Comparison of ENCODE assay signal across 8 cellular contexts in the genomic region with DNA sequence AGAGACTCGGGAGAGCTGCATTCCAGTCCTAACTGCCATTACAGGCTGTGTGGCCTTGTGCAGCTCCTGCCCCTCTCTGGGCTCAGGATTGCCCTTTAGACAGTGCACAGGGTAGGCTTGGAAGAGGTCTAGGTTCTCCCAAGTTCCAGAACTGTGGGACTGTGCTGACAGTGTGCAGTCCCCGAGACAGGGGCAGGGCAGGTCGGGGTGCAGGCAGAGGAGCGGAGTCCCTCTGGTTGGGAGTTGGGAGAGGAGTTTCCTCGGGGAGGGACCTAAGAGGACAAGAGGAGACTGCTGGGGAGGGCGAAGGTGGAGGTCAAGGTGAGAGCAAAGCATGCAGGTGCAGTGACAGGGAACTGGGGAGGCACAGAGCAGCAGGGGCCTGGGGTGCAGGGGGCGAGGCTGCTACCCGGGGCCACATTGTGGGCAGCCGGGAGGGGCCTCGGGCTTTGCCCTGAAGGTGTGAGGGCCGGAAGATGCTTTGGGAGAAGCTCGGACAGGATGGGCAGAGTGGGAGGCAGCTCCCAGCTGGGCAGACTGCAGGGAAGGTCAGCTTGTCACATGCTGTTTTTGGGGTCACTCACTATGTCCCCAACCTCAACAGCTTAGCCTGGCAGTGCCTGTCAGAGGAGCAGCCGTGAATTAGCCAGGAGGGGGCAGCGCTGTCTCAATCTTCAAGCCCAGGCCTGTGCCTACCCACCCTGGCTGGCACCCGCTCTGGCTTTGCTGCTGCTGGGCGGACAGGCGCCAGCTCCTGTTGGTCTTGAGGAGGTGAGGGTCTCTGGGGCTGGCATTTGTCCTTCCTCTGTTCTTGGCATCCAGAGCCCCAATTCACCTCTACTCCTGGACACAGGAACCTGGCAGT. TPM values are rescaled to one million over a fixed set of nuclear protein-coding genes. Genes with fewer than 3 reads are reported as not detected.
A peak's percentile ranks its signal among the peaks of the same experiment; 100 is the strongest.
DNase-seq lines count a peak whose midpoint lies in the region; ATAC-seq and TF ChIP-seq lines count a peak whose summit lies in the region.

No MANE protein-coding gene starts in this region.

- intact Hi-C loops in activated B cell treated with CpG ODN at 0.5 μM for 24 hours (cut with micrococcal nuclease), result loop anchor here (1.0 to 5.0 kb wide), 4 partner anchors 74 to 423 kb away; no protein-coding TSS in a partner anchor

- no peaks in the 10 kb centered on the region for H3K9me3 Mint-ChIP-seq in activated B cell treated with CpG ODN at 0.5 μM for 24 hours

- CTCF ChIA-PET in activated B cell treated with CpG ODN at 0.5 μM for 24 hours (lab: Charles Lee), result interaction anchor here (0.8 to 4.1 kb wide), 7 partner anchors 8 to 411 kb away, joined by 3 to 25 read pairs (median 6); no protein-coding TSS in a partner anchor

- peaks cover 20% of the 10 kb centered on the region for H3K4me1 Mint-ChIP-seq in activated B cell treated with CpG ODN at 0.5 μM for 24 hours

- peak; percentile 61; the same call in 1 of the 2 replicates for TF ChIP-seq CTCF in LNCAP (IDR thresholded peaks at IDR 0.05)
- no peak for TF ChIP-seq CTCF in activated B cell treated with CpG ODN at 0.5 μM for 24 hours (IDR thresholded peaks at IDR 0.05)
- peak; percentile 55 for TF ChIP-seq CTCF in cardiac fibroblast (IDR thresholded peaks at IDR 0.05; ENCODE audit: low read depth, low read length)

- peak; percentile 70 for DNase-seq in DMS53 (lab: John Stamatoyannopoulos, UW)
- DNase-seq in activated B cell treated with CpG ODN at 0.5 μM for 24 hours, result peak; percentile 52
- DNase-seq in cardiac fibroblast (ENCODE audit: low read depth in 2 of 2), result peak; percentile 42 to 51
- peak; percentile 57 for DNase-seq in medulla oblongata (ENCODE audit: extremely low spot score)
- DNase-seq in stimulated activated CD8-positive, alpha-beta memory T cell treated with anti-CD3 and anti-CD28 coated beads, Interleukin-4, amount 100 ng/mL, for 4 hours (ENCODE audit: low read depth in 2 of 2, low spot score in 1 of 2), result peak; percentile 49 to 54
- no peak for DNase-seq in NCI-H510A treated with DMSO at 0.1 percent for 48 hours (lab: John Stamatoyannopoulos, UW)

- POLR2A ChIA-PET in activated B cell treated with CpG ODN at 0.5 μM for 24 hours (lab: Charles Lee), result no interaction called here

- H3K27me3 Mint-ChIP-seq in activated B cell treated with CpG ODN at 0.5 μM for 24 hours, result peaks cover 12% of the 10 kb centered on the region

- H3K36me3 Mint-ChIP-seq in activated B cell treated with CpG ODN at 0.5 μM for 24 hours (ENCODE audit: low read depth), result no peaks in the 10 kb centered on the region

- ATAC-seq in activated B cell treated with CpG ODN at 0.5 μM for 24 hours (ENCODE audit: low read depth) (peak; percentile 75), HG02763 (IDR thresholded peaks at IDR 0.05; ENCODE audit: unreplicated experiment) (no peak)

- H3K4me3 ChIP-seq in cardiac fibroblast (replicated peaks in 1 of 2; ENCODE audit: low read depth in 2 of 2, low read length in 2 of 2), result no peak overlapping the region

- no peak overlapping the region for H3K27ac Mint-ChIP-seq in activated B cell treated with CpG ODN at 0.5 μM for 24 hours

- no peak overlapping the region for H3K4me3 Mint-ChIP-seq in activated B cell treated with CpG ODN at 0.5 μM for 24 hours

RNA-seq across cellular contexts. Expression of a gene that starts 15.4 kb away (rescaled TPM):
- not detected in 2 replicates for total RNA-seq in activated B cell treated with CpG ODN at 0.5 μM for 24 hours
